In the genomic region with DNA sequence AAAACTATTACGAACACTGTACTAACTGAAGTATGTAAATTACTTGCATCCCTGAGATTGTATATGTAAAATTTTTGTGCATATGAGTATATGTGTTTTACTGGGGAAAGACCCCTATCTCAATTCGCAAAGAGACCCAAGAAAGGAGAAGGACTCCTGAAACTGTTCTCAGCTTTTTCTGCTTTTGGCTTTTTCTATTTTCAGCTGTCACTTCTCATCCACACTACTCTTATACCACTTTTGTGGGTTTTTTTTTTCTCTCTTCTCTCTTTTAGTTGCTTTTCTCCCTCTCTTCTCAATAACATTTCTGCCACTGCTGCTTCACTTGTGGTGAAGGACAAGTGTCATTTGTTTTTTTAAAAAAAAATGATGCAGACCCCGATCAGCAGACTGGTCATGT, we compare ENCODE assay signal across 10 cellular contexts.
DNase-seq lines count a peak whose midpoint lies in the region; ATAC-seq and TF ChIP-seq lines count a peak whose summit lies in the region.
"Had no signal": no experiment of that assay in that cellular context is flagged by ENCODE, and none has a peak within 500 bp of the region (broad histone marks: within the 10 kb centered on the region; RNA-seq: fewer than 3 reads in every experiment).

No MANE protein-coding gene starts in this region.

- H3K4me3 Mint-ChIP-seq in effector memory CD8-positive, alpha-beta T cell, result peak overlapping the region in 1 of 2 donors; percentile 81

- DNase-seq in GM10266 (ENCODE audit: extremely low spot score) (peak; percentile 63), medulla oblongata (ENCODE audit: extremely low spot score) (no peak), iPS-NIHi11 (ENCODE audit: low spot score) (no peak), activated gamma-delta T cell (lab: John Stamatoyannopoulos, UW) (no peak)
- no peak for DNase-seq in effector memory CD8-positive, alpha-beta T cell
- no peak for DNase-seq in stimulated activated CD4-positive, alpha-beta T cell treated with anti-CD3 and anti-CD28 coated beads, Interleukin-2, amount 100 ng/mL, for 48 hours
- DNase-seq: DMS53, Kasumi-1 had no signal

- ATAC-seq in GM19452 (IDR thresholded peaks at IDR 0.05; ENCODE audit: unreplicated experiment) (peak; percentile 23), HG03095 (IDR thresholded peaks at IDR 0.05; ENCODE audit: unreplicated experiment) (peak; percentile 30)
- ATAC-seq in effector memory CD8-positive, alpha-beta T cell (replicated peaks), result no peak

- H3K9me3 Mint-ChIP-seq in effector memory CD8-positive, alpha-beta T cell, result no peaks in the 10 kb centered on the region

- no peaks in the 10 kb centered on the region for H3K27me3 Mint-ChIP-seq in effector memory CD8-positive, alpha-beta T cell

- peaks cover 56 to 91% of the 10 kb centered on the region in 2 donors for H3K4me1 Mint-ChIP-seq in effector memory CD8-positive, alpha-beta T cell (ENCODE audit: low read depth in 2 of 2)

- H3K27ac Mint-ChIP-seq in effector memory CD8-positive, alpha-beta T cell, result peak overlapping the region; percentile 93

- H3K36me3 Mint-ChIP-seq in effector memory CD8-positive, alpha-beta T cell (ENCODE audit: insufficient read depth), result peaks cover 33% of the 10 kb centered on the region

- no peak for TF ChIP-seq CTCF in GM10266 (IDR thresholded peaks at IDR 0.05; ENCODE audit: control insufficient read depth, insufficient read depth, low read depth, missing control alignments)
